Comparison of ENCODE assay signal across 1 cellular context in the genomic region with DNA sequence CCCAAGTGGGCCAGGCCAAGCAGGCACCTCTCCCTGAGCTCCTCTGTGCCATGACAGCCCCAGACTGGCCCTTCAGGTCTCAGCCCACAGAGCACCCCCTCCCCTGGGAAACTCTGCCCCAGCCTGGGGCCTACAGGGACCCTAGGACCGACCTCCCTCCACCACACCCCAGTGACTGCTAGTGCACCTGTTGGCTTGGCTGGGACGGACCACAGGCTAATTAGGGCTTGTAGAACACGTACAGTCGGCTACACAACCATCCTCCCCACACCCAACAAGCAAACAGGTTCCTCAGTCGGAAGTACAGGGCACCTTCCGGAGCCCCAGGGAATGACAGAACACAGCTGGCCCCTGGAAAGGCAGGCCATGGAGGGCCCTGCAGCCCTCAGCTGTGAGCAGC.
A peak's percentile ranks its signal among the peaks of the same experiment; 100 is the strongest.
TF ChIP-seq lines count a peak whose summit lies in the region.

No MANE protein-coding gene starts in this region.

TF ChIP-seq in GM12878, 131 proteins besides CTCF, POLR2A, EP300 and RAD21:
- no peak for TF ChIP-seq E2F4 (IDR thresholded peaks at IDR 0.05; ENCODE audit: low read depth, low read length)
- TF ChIP-seq TCF12 (IDR thresholded peaks at IDR 0.05; ENCODE audit: low read depth, low read length): 0 out of 2 replicates have a peak, but pooled peaks have one; percentile 28
- TF ChIP-seq SRF (IDR thresholded peaks at IDR 0.05; ENCODE audit: low read depth in 2 of 2, low read length in 2 of 2): no peak
- TF ChIP-seq IRF4 (IDR thresholded peaks at IDR 0.05; ENCODE audit: low read depth, low read length): no peak
TF ChIP-seq in GM12878: peak in this region for 1.
